ENCODE assay signal across 8 cellular contexts in the genomic region with DNA sequence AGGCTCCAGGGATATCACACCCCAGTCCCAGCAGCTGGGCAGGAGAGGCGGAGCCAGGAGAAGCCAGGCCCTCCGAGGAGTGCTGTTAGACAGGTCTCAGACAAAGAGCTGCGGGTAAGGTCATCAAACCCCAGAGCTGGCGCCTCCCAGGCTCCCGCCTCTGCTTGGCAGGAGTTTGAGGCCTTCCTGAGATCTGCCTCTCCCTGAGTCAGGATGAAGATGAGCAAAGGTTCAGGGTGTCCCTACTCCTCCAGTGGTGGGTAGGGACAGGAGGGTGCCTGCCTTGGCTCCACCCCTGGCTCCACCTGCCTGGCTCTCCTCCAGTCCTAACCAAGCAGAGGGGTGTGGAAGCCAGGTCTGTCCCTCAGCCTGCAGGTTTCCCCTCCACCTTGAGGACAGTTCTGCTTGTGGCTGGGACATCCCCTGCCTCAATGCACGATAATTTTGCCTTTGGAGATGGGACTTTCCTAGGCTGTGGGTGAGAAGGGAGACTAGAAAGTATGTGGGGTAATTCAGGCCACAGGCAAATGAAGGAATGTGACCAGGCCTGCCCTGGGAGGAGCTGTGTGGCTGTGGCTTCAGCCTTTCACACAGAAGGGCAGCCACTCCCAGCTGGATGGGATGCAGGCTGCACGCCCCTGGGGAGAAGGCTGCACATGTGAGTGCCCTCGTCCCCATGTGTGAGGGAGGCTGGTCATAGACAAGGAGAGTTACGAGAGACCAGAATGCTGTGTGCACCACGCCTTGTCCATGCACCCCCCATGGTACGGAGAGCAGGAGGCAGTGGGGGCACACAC. TPM values are rescaled to one million over a fixed set of nuclear protein-coding genes. Genes with fewer than 3 reads are reported as not detected.
A peak's percentile ranks its signal among the peaks of the same experiment; 100 is the strongest.
DNase-seq lines count a peak whose midpoint lies in the region; ATAC-seq and TF ChIP-seq lines count a peak whose summit lies in the region.

No MANE protein-coding gene starts in this region.

- no peak for TF ChIP-seq CTCF in GM10266 (IDR thresholded peaks at IDR 0.05; ENCODE audit: control insufficient read depth, insufficient read depth, low read depth, missing control alignments)

- ATAC-seq in GM21717 (IDR thresholded peaks at IDR 0.05; ENCODE audit: unreplicated experiment) (peak; percentile 68), left colon (peak; percentile 68), HG03025 (IDR thresholded peaks at IDR 0.05; ENCODE audit: low FRiP score, unreplicated experiment) (no peak)

- intact Hi-C loops in left colon (cut with DNase I, micrococcal nuclease), result no loop called here

- DNase-seq in GM10266 (ENCODE audit: extremely low spot score), result peak; percentile 80
- DNase-seq in NCI-H2196 treated with DMSO at 0.1 percent for 48 hours (lab: John Stamatoyannopoulos, UW; ENCODE audit: unreplicated experiment), result peak; percentile 28
- peak; percentile 88 to 93 for DNase-seq in left colon
- no peak for DNase-seq in pons (ENCODE audit: low spot score)
- DNase-seq in NCI-H2171 treated with DMSO at 0.1 percent for 48 hours (lab: John Stamatoyannopoulos, UW), result no peak
- no peak for DNase-seq in superior temporal gyrus (ENCODE audit: extremely low spot score)

RNA-seq across cellular contexts. Expression of a gene that starts 2.2 kb away (rescaled TPM):
- total RNA-seq in left colon, result 100 to 1,000 TPM; 140 to 147 TPM

RNA-seq across cellular contexts. Expression of a gene that starts 29.1 kb away (rescaled TPM):
- 100 to 1,000 TPM; 140 to 170 TPM for total RNA-seq in left colon

Comparison
In these comparisons a context has a peak if more than half of its experiments do, and no peak if none do; other contexts are left out.
1. DNase-seq: peak in GM10266 (single experiment), NCI-H2196 treated with DMSO at 0.1 percent for 48 hours (single experiment) and left colon (2 of 2); none in pons (single experiment), NCI-H2171 treated with DMSO at 0.1 percent for 48 hours (single experiment) and superior temporal gyrus (single experiment).